In genomic region chr3:72888546-72889309, GRCh38 we compare ENCODE assay signal across 8 cellular contexts. TPM values are rescaled to one million over a fixed set of nuclear protein-coding genes. Genes with fewer than 3 reads are reported as not detected.
DNase-seq lines count a peak whose midpoint lies in the region; ATAC-seq lines count a peak whose summit lies in the region.

No MANE protein-coding gene starts in this region.

- peaks cover 0 to 3% (median under 1%) of the 10 kb centered on the region in 11 experiments; a peak in 8 of 22 replicates for H3K9me3 ChIP-seq in BLaER1 treated with 17β-estradiol and CSF1 and Interleukin-3, amounts not matched to agents 10 nM and 100 nM (replicated peaks in 1 of 11)

- no peak overlapping the region for H3K27ac ChIP-seq in BLaER1 treated with 17β-estradiol and CSF1 and Interleukin-3, amounts not matched to agents 10 nM and 100 nM

- H3K4me1 Mint-ChIP-seq in dendritic cell treated with granulocyte-macrophage colony-stimulating factor and Interleukin-4, amounts not matched to agents 40 ng/mL and 50 ng/mL, for 4 days (ENCODE audit: low read depth), result peaks cover 12% of the 10 kb centered on the region
- peaks cover 8 to 10% (median 9%) of the 10 kb centered on the region in 3 donors for H3K4me1 Mint-ChIP-seq in naive B cell

- H3K9ac ChIP-seq in BLaER1 treated with 17β-estradiol and CSF1 and Interleukin-3, amounts not matched to agents 10 nM and 100 nM, result peak overlapping the region; percentile 36 to 73 (median 65); a peak in 18 of 22 replicates

- H3K9me3 Mint-ChIP-seq in dendritic cell treated with granulocyte-macrophage colony-stimulating factor and Interleukin-4, amounts not matched to agents 40 ng/mL and 50 ng/mL, for 4 days, result no peaks in the 10 kb centered on the region
- H3K9me3 Mint-ChIP-seq in naive B cell, result peaks cover 0 to 9% (median 5%) of the 10 kb centered on the region in 7 donors

- intact Hi-C loops in dendritic cell treated with granulocyte-macrophage colony-stimulating factor and Interleukin-4, amounts not matched to agents 40 ng/mL and 50 ng/mL, for 4 days (cut with micrococcal nuclease), result no loop called here

- H3K27ac Mint-ChIP-seq in dendritic cell treated with granulocyte-macrophage colony-stimulating factor and Interleukin-4, amounts not matched to agents 40 ng/mL and 50 ng/mL, for 4 days, result no peak overlapping the region
- H3K27ac Mint-ChIP-seq in naive B cell, result no peak overlapping the region

- H3K27me3 Mint-ChIP-seq in dendritic cell treated with granulocyte-macrophage colony-stimulating factor and Interleukin-4, amounts not matched to agents 40 ng/mL and 50 ng/mL, for 4 days, result peaks cover 63% of the 10 kb centered on the region
- peaks cover 74 to 83% (median 82%) of the 10 kb centered on the region in 3 donors for H3K27me3 Mint-ChIP-seq in naive B cell

- peak; percentile 31 for DNase-seq in M059J (ENCODE audit: low read depth)
- DNase-seq in naive B cell, result no peak
- DNase-seq in stimulated activated naive CD4-positive, alpha-beta T cell treated with Interleukin-2 at 50 U/mL for 16 hours (lab: John Stamatoyannopoulos, UW), result no peak

- H3K27me3 ChIP-seq in BLaER1 treated with 17β-estradiol and CSF1 and Interleukin-3, amounts not matched to agents 10 nM and 100 nM, result peaks cover 43 to 55% (median 51%) of the 10 kb centered on the region in 11 experiments

- peak overlapping the region; percentile 43 for H3K4me3 Mint-ChIP-seq in dendritic cell treated with granulocyte-macrophage colony-stimulating factor and Interleukin-4, amounts not matched to agents 40 ng/mL and 50 ng/mL, for 4 days
- H3K4me3 Mint-ChIP-seq in naive B cell, result peak overlapping the region; percentile 15 to 70 (median 60)

- H3K4me3 ChIP-seq in BLaER1 treated with 17β-estradiol and CSF1 and Interleukin-3, amounts not matched to agents 10 nM and 100 nM, result peak overlapping the region; percentile 60 to 78 (median 66)

- H3K4me2 ChIP-seq in BLaER1 treated with 17β-estradiol and CSF1 and Interleukin-3, amounts not matched to agents 10 nM and 100 nM, result peak overlapping the region; percentile 85 to 96 (median 91)

- H3K36me3 Mint-ChIP-seq in dendritic cell treated with granulocyte-macrophage colony-stimulating factor and Interleukin-4, amounts not matched to agents 40 ng/mL and 50 ng/mL, for 4 days (ENCODE audit: low read depth), result no peaks in the 10 kb centered on the region
- H3K36me3 Mint-ChIP-seq in naive B cell, result peaks cover 0 to 7% of the 10 kb centered on the region in 2 donors

- no peak for ATAC-seq in naive B cell (ENCODE audit: low read depth in 2 of 2)
- no peak for ATAC-seq in GM21723 (IDR thresholded peaks at IDR 0.05; ENCODE audit: unreplicated experiment)
- ATAC-seq in GM18858 (IDR thresholded peaks at IDR 0.05; ENCODE audit: unreplicated experiment), result no peak
- ATAC-seq in GM19463 (IDR thresholded peaks at IDR 0.05; ENCODE audit: unreplicated experiment), result no peak

- H3K4me1 ChIP-seq in BLaER1 treated with 17β-estradiol and CSF1 and Interleukin-3, amounts not matched to agents 10 nM and 100 nM, result peaks cover 0 to 25% (median 10%) of the 10 kb centered on the region in 10 experiments; a peak in 16 of 20 replicates

- no peaks in the 10 kb centered on the region for H3K36me3 ChIP-seq in BLaER1 treated with 17β-estradiol and CSF1 and Interleukin-3, amounts not matched to agents 10 nM and 100 nM

- H4K20me1 ChIP-seq in BLaER1 treated with 17β-estradiol and CSF1 and Interleukin-3, amounts not matched to agents 10 nM and 100 nM, result peaks cover 0 to 10% (median 0%) of the 10 kb centered on the region in 11 experiments; a peak in 5 of 22 replicates

RNA-seq across cellular contexts. Expression of gene GXYLT2, which starts 0.9 kb away (rescaled TPM):
- 2.3 and 7.7 TPM in 2 replicates for total RNA-seq in M059J (2014; rRNA removed; shearing (Covaris generic))
- polyA plus RNA-seq in naive B cell (ENCODE audit: low read depth in 6 of 6), result not detected

RNA-seq across cellular contexts. Expression of gene SHQ1, which starts 40.5 kb away (rescaled TPM):
- 12.6 and 14.0 TPM in 2 replicates for total RNA-seq in M059J (2014; rRNA removed; shearing (Covaris generic))
- polyA plus RNA-seq in naive B cell (ENCODE audit: low read depth in 6 of 6), result 10 to 100 TPM in 5 of 6 donors, 1 to 10 TPM in 1; 9.6 to 19.4 (median 14.6) TPM
